Comparison of ENCODE assay signal across 1 cellular context in genomic region chr16:46621006-46621629, GRCh38.
A peak's percentile ranks its signal among the peaks of the same experiment; 100 is the strongest.
TF ChIP-seq lines count a peak whose summit lies in the region.

TSS of gene SHCBP1 (minus strand) at chr16:46621379. CDS start at chr16:46621359, 20 bp downstream.

TF ChIP-seq in HepG2, 621 proteins besides CTCF, POLR2A, EP300 and RAD21 (continued from another document and continues in another):
- TF ChIP-seq ZXDC (CRISPR knock-in tag; IDR thresholded peaks at IDR 0.05) = no peak
- TF ChIP-seq RAD51 (IDR thresholded peaks at IDR 0.05; ENCODE audit: borderline replicate concordance) = no peak
- no peak for TF ChIP-seq SRSF9 (IDR thresholded peaks at IDR 0.05; ENCODE audit: borderline replicate concordance, insufficient read depth, low read depth, low read length, poor library complexity, severe bottlenecking)
- peak; percentile 66; the same call in 1 of the 2 replicates for TF ChIP-seq ZC3H13 (CRISPR knock-in tag; IDR thresholded peaks at IDR 0.05)
- TF ChIP-seq POGK (CRISPR knock-in tag; conservative IDR thresholded peaks at IDR 0.05) = peak; percentile 81; the same call in 1 of the 2 replicates
- TF ChIP-seq HNRNPH1 (optimal IDR thresholded peaks at IDR 0.05; ENCODE audit: low read depth, low read length) = no peak
- TF ChIP-seq HIVEP1 (CRISPR knock-in tag; IDR thresholded peaks at IDR 0.05) = 0 out of 2 replicates have a peak, but pooled peaks have one; percentile 28
- TF ChIP-seq ATF7-NPFF (CRISPR knock-in tag; IDR thresholded peaks at IDR 0.05; ENCODE audit: low read depth) = peak; percentile 88
- peak; percentile 57; the same call in 1 of the 2 replicates for TF ChIP-seq ZNF839 (CRISPR knock-in tag; IDR thresholded peaks at IDR 0.05; ENCODE audit: borderline replicate concordance)
- TF ChIP-seq ZFP36 (IDR thresholded peaks at IDR 0.05; ENCODE audit: borderline replicate concordance, low read depth, low read length, partially characterized antibody) = no peak
- 0 out of 2 replicates have a peak, but pooled peaks have one; percentile 53 for TF ChIP-seq SIX4 (CRISPR knock-in tag; IDR thresholded peaks at IDR 0.05)
- TF ChIP-seq ZNF337 (CRISPR knock-in tag; IDR thresholded peaks at IDR 0.05; ENCODE audit: borderline replicate concordance, low read depth) = no peak
- peak; percentile 99 for TF ChIP-seq GMEB1 (CRISPR knock-in tag; IDR thresholded peaks at IDR 0.05; ENCODE audit: borderline replicate concordance)
- 0 out of 2 replicates have a peak, but pooled peaks have one; percentile 7 for TF ChIP-seq NFE2 (CRISPR knock-in tag; IDR thresholded peaks at IDR 0.05)
- TF ChIP-seq PHF21A (CRISPR knock-in tag; IDR thresholded peaks at IDR 0.05) = no peak
- TF ChIP-seq PRDM10 (CRISPR knock-in tag; IDR thresholded peaks at IDR 0.05; ENCODE audit: low read depth) = no peak
- peak; percentile 78; the same call in 1 of the 2 replicates for TF ChIP-seq HINFP (CRISPR knock-in tag; IDR thresholded peaks at IDR 0.05; ENCODE audit: low read depth)
- TF ChIP-seq MTA1 (CRISPR knock-in tag; IDR thresholded peaks at IDR 0.05; ENCODE audit: borderline replicate concordance) = peak; percentile 54; the same call in 1 of the 2 replicates
- no peak; the same call in 1 of the 2 replicates for TF ChIP-seq SPEN (CRISPR knock-in tag; IDR thresholded peaks at IDR 0.05; ENCODE audit: low read depth)
- TF ChIP-seq ZBTB25 (CRISPR knock-in tag; IDR thresholded peaks at IDR 0.05) = no peak
- peak; percentile 96; the same call in 1 of the 2 replicates for TF ChIP-seq MXD1 (CRISPR knock-in tag; IDR thresholded peaks at IDR 0.05)
- no peak; the same call in 1 of the 2 replicates for TF ChIP-seq ZMYM3 (CRISPR knock-in tag; IDR thresholded peaks at IDR 0.05)
- peak; percentile 43; the same call in 1 of the 2 replicates for TF ChIP-seq HNRNPL (IDR thresholded peaks at IDR 0.05; ENCODE audit: low read depth, low read length)
- 0 out of 4 replicates have a peak, but pooled peaks of 1 of the 2 experiments have one; percentile 73 for TF ChIP-seq HMGXB4 (CRISPR knock-in tag; IDR thresholded peaks at IDR 0.05; ENCODE audit: borderline replicate concordance in 1 of 2, low read depth in 1 of 2)
- no peak for TF ChIP-seq ZNF292 (CRISPR knock-in tag; IDR thresholded peaks at IDR 0.05; ENCODE audit: borderline replicate concordance, low read depth)
- TF ChIP-seq RERE (CRISPR knock-in tag; IDR thresholded peaks at IDR 0.05; ENCODE audit: low read depth) = no peak
- TF ChIP-seq ZNF530 (CRISPR knock-in tag; IDR thresholded peaks at IDR 0.05; ENCODE audit: low read depth) = no peak
- no peak for TF ChIP-seq GTF2F1 (IDR thresholded peaks at IDR 0.05; ENCODE audit: low read length)
- no peak for TF ChIP-seq ZNF644 (CRISPR knock-in tag; IDR thresholded peaks at IDR 0.05; ENCODE audit: low read depth)
